ENCODE assay signal across 27 cellular contexts in genomic region chr17:38338053-38338452, GRCh38. TPM values are rescaled to one million over a fixed set of nuclear protein-coding genes. Genes with fewer than 3 reads are reported as not detected.
"Had no signal": no experiment of that assay in that cellular context is flagged by ENCODE, and none has a peak within 500 bp of the region (broad histone marks: within the 10 kb centered on the region; RNA-seq: fewer than 3 reads in every experiment).

No MANE protein-coding gene starts in this region.

- H3K4me1 Mint-ChIP-seq: activated B cell treated with CpG ODN at 0.5 μM for 24 hours; activated naive CD4-positive, alpha-beta T cell treated with anti-CD3 and anti-CD28 coated beads, Interleukin-2, amount 10 ng/mL, durations not matched to agents 7 days and 5 days; immature natural killer cell; naive thymus-derived CD4-positive, alpha-beta T cell; stimulated activated naive B cell treated with anti-CD40 and anti-IgM and Interleukin-4, amounts not matched to agents 10 μg/mL and 1 μg/mL and 100 μg/mL, for 72 hours had no signal

- H3K4me3 ChIP-seq: cardiac muscle cell, hepatocyte, lower lobe of right lung, neural progenitor cell, sigmoid colon, smooth muscle cell, testis, uterus had no signal

- H3K9me3 ChIP-seq: lower lobe of right lung, sigmoid colon, testis, uterus had no signal

- H3K36me3 Mint-ChIP-seq: activated CD4-positive, alpha-beta memory T cell treated with anti-CD3 and anti-CD28 coated beads for 36 hours; activated naive CD4-positive, alpha-beta T cell treated with anti-CD3 and anti-CD28 coated beads, Interleukin-2, amount 10 ng/mL, durations not matched to agents 7 days and 5 days; immature natural killer cell; naive thymus-derived CD4-positive, alpha-beta T cell; neural progenitor cell; stimulated activated naive B cell treated with anti-CD40 and anti-IgM and Interleukin-4, amounts not matched to agents 10 μg/mL and 1 μg/mL and 100 μg/mL, for 72 hours had no signal

- H3K4me3 Mint-ChIP-seq: activated B cell treated with CpG ODN at 0.5 μM for 24 hours; activated CD4-positive, alpha-beta memory T cell treated with anti-CD3 and anti-CD28 coated beads for 36 hours; activated naive CD4-positive, alpha-beta T cell treated with anti-CD3 and anti-CD28 coated beads, Interleukin-2, amount 10 ng/mL, durations not matched to agents 7 days and 5 days; immature natural killer cell; naive thymus-derived CD4-positive, alpha-beta T cell; neural progenitor cell; stimulated activated naive B cell treated with anti-CD40 and anti-IgM and Interleukin-4, amounts not matched to agents 10 μg/mL and 1 μg/mL and 100 μg/mL, for 72 hours had no signal

- H3K9me3 Mint-ChIP-seq: activated B cell treated with CpG ODN at 0.5 μM for 24 hours; activated CD4-positive, alpha-beta memory T cell treated with anti-CD3 and anti-CD28 coated beads for 36 hours; activated naive CD4-positive, alpha-beta T cell treated with anti-CD3 and anti-CD28 coated beads, Interleukin-2, amount 10 ng/mL, durations not matched to agents 7 days and 5 days; immature natural killer cell; naive thymus-derived CD4-positive, alpha-beta T cell; neural progenitor cell; stimulated activated naive B cell treated with anti-CD40 and anti-IgM and Interleukin-4, amounts not matched to agents 10 μg/mL and 1 μg/mL and 100 μg/mL, for 72 hours had no signal

- H3K27ac Mint-ChIP-seq: activated B cell treated with CpG ODN at 0.5 μM for 24 hours; activated CD4-positive, alpha-beta memory T cell treated with anti-CD3 and anti-CD28 coated beads for 36 hours; activated naive CD4-positive, alpha-beta T cell treated with anti-CD3 and anti-CD28 coated beads, Interleukin-2, amount 10 ng/mL, durations not matched to agents 7 days and 5 days; immature natural killer cell; naive thymus-derived CD4-positive, alpha-beta T cell; neural progenitor cell; progenitor cell of endocrine pancreas; stimulated activated naive B cell treated with anti-CD40 and anti-IgM and Interleukin-4, amounts not matched to agents 10 μg/mL and 1 μg/mL and 100 μg/mL, for 72 hours had no signal

- DNase-seq: activated B cell treated with CpG ODN at 0.5 μM for 24 hours; activated CD4-positive, alpha-beta memory T cell treated with anti-CD3 and anti-CD28 coated beads for 36 hours; activated CD4-positive, alpha-beta T cell treated with anti-CD3 and anti-CD28 coated beads for 4 hours; activated naive CD4-positive, alpha-beta T cell treated with anti-CD3 and anti-CD28 coated beads, Interleukin-2, amount 10 ng/mL, durations not matched to agents 7 days and 5 days; activated T-cell treated with anti-CD3 and anti-CD28 coated beads, Interleukin-2, amount 50 U/mL, for 48 hours; dermis blood vessel endothelial cell; effector memory CD4-positive, alpha-beta T cell; foreskin melanocyte; immature natural killer cell; lower lobe of right lung; naive thymus-derived CD4-positive, alpha-beta T cell; retina; sigmoid colon; stimulated activated CD4-positive, alpha-beta T cell treated with anti-CD3 and anti-CD28 coated beads, Interleukin-15, amount 100 ng/mL, for 24 hours; stimulated activated CD4-positive, alpha-beta T cell treated with anti-CD3 and anti-CD28 coated beads, Interleukin-2, amount 100 ng/mL, for 48 hours; stimulated activated CD8-positive, alpha-beta memory T cell treated with anti-CD3 and anti-CD28 coated beads, Interleukin-4, amount 100 ng/mL, for 48 hours; stimulated activated naive B cell treated with anti-CD40 and anti-IgM and Interleukin-4, amounts not matched to agents 10 μg/mL and 1 μg/mL and 100 μg/mL, for 72 hours; testis; uterus had no signal

- H3K27ac ChIP-seq: cardiac muscle cell, hepatocyte, lower lobe of right lung, neural progenitor cell, sigmoid colon, testis, uterus had no signal

- H3K4me1 ChIP-seq: lower lobe of right lung, testis, uterus had no signal

- H3K27me3 ChIP-seq: cardiac muscle cell, hepatocyte, neural progenitor cell, testis, uterus had no signal

- ATAC-seq: left lobe of liver; lower lobe of right lung; naive thymus-derived CD4-positive, alpha-beta T cell; stimulated activated naive B cell treated with anti-CD40 and anti-IgM and Interleukin-4, amounts not matched to agents 10 μg/mL and 1 μg/mL and 100 μg/mL, for 72 hours had no signal

- H3K36me3 ChIP-seq: cardiac muscle cell, lower lobe of right lung, neural progenitor cell, sigmoid colon, uterus had no signal

RNA-seq across cellular contexts. Expression of gene GPR179, which starts 5.7 kb away (rescaled TPM):
- total RNA-seq: dermis blood vessel endothelial cell, mesenteric fat pad, omental fat pad, smooth muscle cell had no signal
- polyA plus RNA-seq: cardiac muscle cell; immature natural killer cell; naive thymus-derived CD4-positive, alpha-beta T cell; smooth muscle cell had no signal
